In the genomic region with DNA sequence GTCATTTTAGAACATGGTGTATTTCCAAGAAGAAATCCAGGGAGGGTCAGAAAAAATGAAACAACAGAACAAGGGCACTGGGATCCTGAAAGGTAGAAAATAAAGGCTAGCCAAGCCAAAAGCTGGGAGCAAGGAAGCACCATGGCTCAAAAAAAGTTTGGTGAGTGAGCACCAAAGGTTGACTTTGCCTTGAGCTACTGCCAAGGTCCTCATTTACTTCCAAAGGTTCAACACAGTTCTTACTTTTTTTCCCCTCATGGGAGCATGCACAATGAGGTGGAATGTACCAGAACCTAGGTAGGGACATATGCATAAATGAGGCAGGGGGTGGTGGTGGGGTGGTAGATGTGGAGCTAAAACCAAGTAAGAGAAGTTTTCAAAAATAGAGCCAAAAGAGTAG, we compare ENCODE assay signal across 9 cellular contexts.
"Had no signal": no experiment of that assay in that cellular context is flagged by ENCODE, and none has a peak within 500 bp of the region (broad histone marks: within the 10 kb centered on the region; RNA-seq: fewer than 3 reads in every experiment).

No MANE protein-coding gene starts in this region.

- ATAC-seq: GM23338, K562 had no signal

- H3K4me3 ChIP-seq: GM23338, K562 had no signal

- H3K27ac ChIP-seq: HL-60 had no signal

- FAIRE-seq: H1, H54, K562 had no signal

- H2AFZ ChIP-seq: GM23338 had no signal

- H3K4me2 ChIP-seq: GM23338 had no signal

- DNase-seq: H9, HCEC 1CT, IMR-90, KG1 had no signal
